In genomic region chr6:11264100-11264499, GRCh38 we compare ENCODE assay signal across 11 cellular contexts. TPM values are rescaled to one million over a fixed set of nuclear protein-coding genes. Genes with fewer than 3 reads are reported as not detected.
DNase-seq lines count a peak whose midpoint lies in the region; FAIRE-seq and TF ChIP-seq lines count a peak whose summit lies in the region.
"Had no signal": no experiment of that assay in that cellular context is flagged by ENCODE, and none has a peak within 500 bp of the region (broad histone marks: within the 10 kb centered on the region; RNA-seq: fewer than 3 reads in every experiment).

No MANE protein-coding gene starts in this region.

- H3K4me3 Mint-ChIP-seq in MCF 10A (ENCODE audit: unreplicated experiment) (no peak overlapping the region), Caco-2 (ENCODE audit: unreplicated experiment) (no peak overlapping the region)
- H3K4me3 Mint-ChIP-seq: activated naive CD4-positive, alpha-beta T cell treated with anti-CD3 and anti-CD28 coated beads, Interleukin-2, amount 50 U/mL, for 24 hours; IgD-negative memory B cell had no signal

- H3K56ac ChIP-seq in mesendoderm (ENCODE audit: low read length), result no peak overlapping the region

- DNase-seq in breast epithelium (ENCODE audit: low spot score in 2 of 2), result no peak
- no peak for DNase-seq in MCF 10A (ENCODE audit: unreplicated experiment)
- no peak for DNase-seq in ascending aorta (ENCODE audit: low spot score in 2 of 2)
- DNase-seq in mesendoderm, result no peak
- DNase-seq in tibial nerve (ENCODE audit: low spot score in 2 of 2), result no peak
- no peak for DNase-seq in GM12892 (ENCODE audit: insufficient read length)
- DNase-seq in Caco-2, result no peak
- no peak for DNase-seq in NCI-H2171 (lab: John Stamatoyannopoulos, UW)
- DNase-seq: stimulated activated CD4-positive, alpha-beta T cell treated with anti-CD3 and anti-CD28 coated beads, Interleukin-2, amount 100 ng/mL, for 48 hours had no signal

- H3K36me3 Mint-ChIP-seq in MCF 10A (ENCODE audit: insufficient read depth, unreplicated experiment) (no peaks in the 10 kb centered on the region), Caco-2 (ENCODE audit: insufficient read depth, unreplicated experiment) (no peaks in the 10 kb centered on the region)

- TF ChIP-seq POLR2A in breast epithelium (IDR thresholded peaks at IDR 0.05), result no peak
- TF ChIP-seq POLR2A in tibial nerve (IDR thresholded peaks at IDR 0.05), result no peak
- TF ChIP-seq POLR2A in GM12892 (IDR thresholded peaks at IDR 0.05; ENCODE audit: low read depth, low read length), result no peak

- TF ChIP-seq EP300 in tibial nerve (IDR thresholded peaks at IDR 0.05), result no peak

- H3K4ac ChIP-seq in mesendoderm (ENCODE audit: low read depth, low read length), result no peak overlapping the region

- CTCF ChIA-PET in MCF 10A (lab: Yijun Ruan, JAX), result no interaction called here
- CTCF ChIA-PET in Caco-2 (lab: Charles Lee), result interaction anchor here (0.6 kb wide), 1 partner anchor 79 kb away, joined by 3 read pairs; no protein-coding TSS in a partner anchor

- H3K79me1 ChIP-seq in mesendoderm (ENCODE audit: low read length), result no peaks in the 10 kb centered on the region

- no peak overlapping the region for H3K23ac ChIP-seq in mesendoderm (ENCODE audit: low read length)

- POLR2A ChIA-PET in MCF 10A (lab: Yijun Ruan, JAX), result no interaction called here
- POLR2A ChIA-PET in Caco-2 (lab: Charles Lee), result interaction anchor here (0.6 to 1.4 kb wide), 2 partner anchors 31 to 47 kb away, joined by 3 read pairs; partner anchors contain the start of gene NEDD9

- H3K36me3 ChIP-seq in breast epithelium, result no peaks in the 10 kb centered on the region
- H3K36me3 ChIP-seq in ascending aorta, result no peaks in the 10 kb centered on the region
- H3K36me3 ChIP-seq in mesendoderm (ENCODE audit: control insufficient read depth, insufficient read depth, low read length), result no peaks in the 10 kb centered on the region
- no peaks in the 10 kb centered on the region for H3K36me3 ChIP-seq in tibial nerve
- no peaks in the 10 kb centered on the region for H3K36me3 ChIP-seq in Caco-2 (ENCODE audit: control insufficient read depth, insufficient read depth, low read length)

- H3K9ac ChIP-seq in mesendoderm (ENCODE audit: low read length), result no peak overlapping the region

- no peaks in the 10 kb centered on the region for H3K27me3 ChIP-seq in breast epithelium
- H3K27me3 ChIP-seq in ascending aorta, result no peaks in the 10 kb centered on the region
- no peaks in the 10 kb centered on the region for H3K27me3 ChIP-seq in mesendoderm (ENCODE audit: insufficient read depth, low read length, poor library complexity)
- no peaks in the 10 kb centered on the region for H3K27me3 ChIP-seq in tibial nerve
- H3K27me3 ChIP-seq in Caco-2 (replicated peaks; ENCODE audit: control insufficient read depth, insufficient read depth, low read length), result no peaks in the 10 kb centered on the region

- no peaks in the 10 kb centered on the region for H3K4me1 ChIP-seq in breast epithelium
- H3K4me1 ChIP-seq in ascending aorta, result peaks cover 9 to 24% of the 10 kb centered on the region in 2 donors
- H3K4me1 ChIP-seq in mesendoderm (ENCODE audit: control insufficient read depth, low read depth, low read length), result no peaks in the 10 kb centered on the region
- peaks cover 8 to 35% (median 20%) of the 10 kb centered on the region in 4 donors for H3K4me1 ChIP-seq in tibial nerve
- H3K4me1 ChIP-seq in Caco-2, result peaks cover 30% of the 10 kb centered on the region

- no peak for FAIRE-seq in GM12892 (lab: Jason Lieb, UNC)

- H3K4me3 ChIP-seq in breast epithelium (no peak overlapping the region), ascending aorta (no peak overlapping the region), mesendoderm (ENCODE audit: low read length) (no peak overlapping the region), tibial nerve (no peak overlapping the region), Caco-2 (ENCODE audit: low read depth, low read length) (no peak overlapping the region)

- no peak overlapping the region for H4K8ac ChIP-seq in mesendoderm (ENCODE audit: low read depth, low read length)

- peak overlapping the region; percentile 15 for H3K18ac ChIP-seq in mesendoderm (ENCODE audit: low read length)

- H3K79me2 ChIP-seq in mesendoderm (ENCODE audit: control insufficient read depth, insufficient read depth, low read length), result no peaks in the 10 kb centered on the region

- H2BK120ac ChIP-seq in mesendoderm (ENCODE audit: low read depth, low read length), result no peak overlapping the region

- no peak overlapping the region for H3K4me2 ChIP-seq in mesendoderm (ENCODE audit: low read length)

- H3K9me3 ChIP-seq in breast epithelium (no peaks in the 10 kb centered on the region), ascending aorta (no peaks in the 10 kb centered on the region), tibial nerve (no peaks in the 10 kb centered on the region), Caco-2 (no peaks in the 10 kb centered on the region)

- H2BK5ac ChIP-seq in mesendoderm (ENCODE audit: low read length), result no peak overlapping the region

- BruUV-seq in MCF 10A (replicated peaks; lab: Mats Ljungman, UMichigan) (no TSS peak), Caco-2 (replicated peaks; lab: Mats Ljungman, UMichigan) (no TSS peak)

- TF ChIP-seq CTCF in breast epithelium (IDR thresholded peaks at IDR 0.05), result no peak
- TF ChIP-seq CTCF in MCF 10A (IDR thresholded peaks at IDR 0.05; ENCODE audit: unreplicated experiment), result no peak
- TF ChIP-seq CTCF in ascending aorta (IDR thresholded peaks at IDR 0.05), result no peak
- no peak for TF ChIP-seq CTCF in tibial nerve (IDR thresholded peaks at IDR 0.05)
- TF ChIP-seq CTCF in Caco-2 (IDR thresholded peaks at IDR 0.05; ENCODE audit: insufficient read depth in 1 of 2, low read depth in 1 of 2, low read length in 1 of 2, severe bottlenecking in 1 of 2, unreplicated experiment in 1 of 2), result no peak

- H3K27me3 Mint-ChIP-seq in MCF 10A (ENCODE audit: insufficient read depth, unreplicated experiment), result no peaks in the 10 kb centered on the region
- no peaks in the 10 kb centered on the region for H3K27me3 Mint-ChIP-seq in Caco-2 (ENCODE audit: insufficient read depth, unreplicated experiment)
- H3K27me3 Mint-ChIP-seq: activated naive CD4-positive, alpha-beta T cell treated with anti-CD3 and anti-CD28 coated beads, Interleukin-2, amount 50 U/mL, for 24 hours; IgD-negative memory B cell had no signal

- H3K4me1 Mint-ChIP-seq in MCF 10A (ENCODE audit: insufficient read depth, unreplicated experiment) (no peaks in the 10 kb centered on the region), Caco-2 (ENCODE audit: low read depth, unreplicated experiment) (no peaks in the 10 kb centered on the region)

- H2BK15ac ChIP-seq in mesendoderm (replicated peaks; ENCODE audit: low read depth), result no peak overlapping the region

- H3K27ac ChIP-seq in breast epithelium, result peak overlapping the region; percentile 38 to 54
- H3K27ac ChIP-seq in ascending aorta, result peak overlapping the region; percentile 71 to 80
- H3K27ac ChIP-seq in mesendoderm (ENCODE audit: low read depth, low read length), result no peak overlapping the region
- peak overlapping the region in 3 of 4 donors; percentile 64 to 81 (median 69) for H3K27ac ChIP-seq in tibial nerve

- H3K27ac Mint-ChIP-seq in MCF 10A (ENCODE audit: low read depth, unreplicated experiment) (no peak overlapping the region), Caco-2 (ENCODE audit: unreplicated experiment) (no peak overlapping the region)
- H3K27ac Mint-ChIP-seq: activated naive CD4-positive, alpha-beta T cell treated with anti-CD3 and anti-CD28 coated beads, Interleukin-2, amount 50 U/mL, for 24 hours had no signal

- H4K5ac ChIP-seq in mesendoderm (ENCODE audit: low read length), result no peak overlapping the region

- no peak overlapping the region for H2AK5ac ChIP-seq in mesendoderm (ENCODE audit: low read length)

- H3K9me3 Mint-ChIP-seq in MCF 10A (ENCODE audit: unreplicated experiment), result no peaks in the 10 kb centered on the region
- H3K9me3 Mint-ChIP-seq in Caco-2 (ENCODE audit: unreplicated experiment), result no peaks in the 10 kb centered on the region
- H3K9me3 Mint-ChIP-seq: activated naive CD4-positive, alpha-beta T cell treated with anti-CD3 and anti-CD28 coated beads, Interleukin-2, amount 50 U/mL, for 24 hours; IgD-negative memory B cell had no signal

- WGBS in mesendoderm (ENCODE audit: extremely low coverage, insufficient coverage, low lambda C conversion rate), result no CpG with 5 or more reads among the region's 6 CpGs
- WGBS in tibial nerve, 2 donors, result 93 to 94% methylated on average over 6 of the region's 6 CpGs

- intact Hi-C loops in breast epithelium (cut with DNase I; ENCODE audit: low total_unique reads) (no loop called here), MCF 10A (cut with micrococcal nuclease) (no loop called here), ascending aorta (cut with DNase I) (no loop called here), Caco-2 (cut with micrococcal nuclease; ENCODE audit: unreplicated experiment) (no loop called here)

RNA-seq across cellular contexts. Expression of gene NEDD9, which starts 31.6 kb away (rescaled TPM):
- total RNA-seq in breast epithelium (100 to 1,000 TPM in 1 of 3 donors, 10 to 100 TPM in 2; 41.4 to 108 (median 79.2) TPM), MCF 10A (2022) (2.2 and 4.4 TPM in 2 replicates), ascending aorta (150 TPM), tibial nerve (100 to 1,000 TPM; 107 to 205 (median 130) TPM), Caco-2 (2022) (33.2 and 36.2 TPM in 2 replicates)
- 9.6 TPM for polyA plus RNA-seq in mesendoderm (2013, experiment 1 of 2)
- 9.5 TPM for polyA plus RNA-seq in mesendoderm (2013, experiment 2 of 2)
- 21.0 TPM for polyA plus RNA-seq in GM12892 (2012; ENCODE audit: missing spikeins)
